Comparison of ENCODE assay signal across 11 cellular contexts in genomic region chr4:7434766-7435150, GRCh38. TPM values are rescaled to one million over a fixed set of nuclear protein-coding genes. Genes with fewer than 3 reads are reported as not detected.
DNase-seq lines count a peak whose midpoint lies in the region; ATAC-seq and TF ChIP-seq lines count a peak whose summit lies in the region.
"Had no signal": no experiment of that assay in that cellular context is flagged by ENCODE, and none has a peak within 500 bp of the region (broad histone marks: within the 10 kb centered on the region; RNA-seq: fewer than 3 reads in every experiment).

A gene with protein sequence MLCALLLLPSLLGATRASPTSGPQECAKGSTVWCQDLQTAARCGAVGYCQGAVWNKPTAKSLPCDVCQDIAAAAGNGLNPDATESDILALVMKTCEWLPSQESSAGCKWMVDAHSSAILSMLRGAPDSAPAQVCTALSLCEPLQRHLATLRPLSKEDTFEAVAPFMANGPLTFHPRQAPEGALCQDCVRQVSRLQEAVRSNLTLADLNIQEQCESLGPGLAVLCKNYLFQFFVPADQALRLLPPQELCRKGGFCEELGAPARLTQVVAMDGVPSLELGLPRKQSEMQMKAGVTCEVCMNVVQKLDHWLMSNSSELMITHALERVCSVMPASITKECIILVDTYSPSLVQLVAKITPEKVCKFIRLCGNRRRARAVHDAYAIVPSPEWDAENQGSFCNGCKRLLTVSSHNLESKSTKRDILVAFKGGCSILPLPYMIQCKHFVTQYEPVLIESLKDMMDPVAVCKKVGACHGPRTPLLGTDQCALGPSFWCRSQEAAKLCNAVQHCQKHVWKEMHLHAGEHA (minus strand): TSS chr4:7434930. CDS start chr4:7434879, 51 bp downstream.

- H3K4ac ChIP-seq in H9 (ENCODE audit: low read depth, low read length): no peak within 1 kb of the TSS

- no peak within 1 kb of the TSS for H3K18ac ChIP-seq in H9 (ENCODE audit: insufficient read length, low read depth, low read length)

- ATAC-seq in activated T-helper 17 cell treated with anti-CD3 and anti-CD28 coated beads, Interleukin-2, amount 50 U/mL, for 72 hours (replicated peaks): peak; percentile 45
- ATAC-seq in HG02852 (IDR thresholded peaks at IDR 0.05; ENCODE audit: unreplicated experiment) (no peak), HG03521 (IDR thresholded peaks at IDR 0.05; ENCODE audit: unreplicated experiment) (no peak)

- no peak within 1 kb of the TSS for H3K56ac ChIP-seq in H9 (ENCODE audit: insufficient read length, low read depth, low read length)

- H3T11ph ChIP-seq in H9 (ENCODE audit: low read length): no peak within 1 kb of the TSS

- H3K27ac ChIP-seq in H9 (ENCODE audit: insufficient read length, low read depth, low read length): no peak within 1 kb of the TSS

- no peak within 1 kb of the TSS for H3K9ac ChIP-seq in H9 (ENCODE audit: extremely low read depth, insufficient read length, low read length)

- H3K23ac ChIP-seq in H9 (ENCODE audit: insufficient read length, low read depth, low read length): no peak within 1 kb of the TSS

- H4K20me1 ChIP-seq in H9 (ENCODE audit: control insufficient read depth, insufficient read depth, insufficient read length): no peaks in the 10 kb centered on the region

- no peak within 1 kb of the TSS for H3K4me2 ChIP-seq in H9 (ENCODE audit: insufficient read depth, insufficient read length, low read length)

- H4K91ac ChIP-seq in H9 (ENCODE audit: insufficient read length, low read depth, low read length): no peak within 1 kb of the TSS

- H3K79me1 ChIP-seq in H9 (ENCODE audit: insufficient read depth, low read depth, low read length, poor library complexity, severe bottlenecking): no peaks in the 10 kb centered on the region

- H2AFZ ChIP-seq in H9 (ENCODE audit: low read length): no peak within 1 kb of the TSS

- H2AK5ac ChIP-seq in H9 (ENCODE audit: insufficient read length, low read length): no peak within 1 kb of the TSS

- no peak within 1 kb of the TSS for H3K4me3 Mint-ChIP-seq in H9
- H3K4me3 Mint-ChIP-seq in activated T-helper 17 cell treated with anti-CD3 and anti-CD28 coated beads, Interleukin-2, amount 50 U/mL, for 72 hours: no peak within 1 kb of the TSS

- WGBS in H9 (ENCODE audit: extremely low coverage, insufficient read length, low lambda C conversion rate): no CpG with 5 or more reads among the region's 7 CpGs

- peaks cover 21 to 29% of the 10 kb centered on the region in 2 experiments for H3K4me1 Mint-ChIP-seq in H9
- H3K4me1 Mint-ChIP-seq in activated T-helper 17 cell treated with anti-CD3 and anti-CD28 coated beads, Interleukin-2, amount 50 U/mL, for 72 hours: peaks cover 3% of the 10 kb centered on the region

- no peak within 1 kb of the TSS; a peak in 1 of 7 replicates for H3K27ac Mint-ChIP-seq in H9
- H3K27ac Mint-ChIP-seq in activated T-helper 17 cell treated with anti-CD3 and anti-CD28 coated beads, Interleukin-2, amount 50 U/mL, for 72 hours: no peak within 1 kb of the TSS

- no peak within 1 kb of the TSS for H2BK120ac ChIP-seq in H9 (ENCODE audit: low read depth, low read length, poor library complexity, severe bottlenecking)

- peaks cover 10% of the 10 kb centered on the region for H3K27me3 Mint-ChIP-seq in H9 (ENCODE audit: low read depth)
- H3K27me3 Mint-ChIP-seq in activated T-helper 17 cell treated with anti-CD3 and anti-CD28 coated beads, Interleukin-2, amount 50 U/mL, for 72 hours: peaks cover 7% of the 10 kb centered on the region

- H2BK15ac ChIP-seq in H9 (ENCODE audit: low read depth, low read length): no peak within 1 kb of the TSS

- H3K4me1 ChIP-seq in H9 (ENCODE audit: insufficient read depth, low read length): no peaks in the 10 kb centered on the region

- no peak within 1 kb of the TSS for H3K14ac ChIP-seq in H9 (ENCODE audit: insufficient read depth, low read length)

- no peak for TF ChIP-seq CTCF in H9 (conservative IDR thresholded peaks at IDR 0.05)

- H4K8ac ChIP-seq in H9 (replicated peaks; ENCODE audit: insufficient read length, low read depth, low read length): no peak within 1 kb of the TSS

- TF ChIP-seq POLR2A in erythroblast (IDR thresholded peaks at IDR 0.05; ENCODE audit: low read length): no peak

- no peak within 1 kb of the TSS for H2BK20ac ChIP-seq in H9 (ENCODE audit: low read depth, low read length, poor library complexity, severe bottlenecking)

- H3K9me3 ChIP-seq in H9 (ENCODE audit: control insufficient read depth, low read depth, low read length): no peaks in the 10 kb centered on the region

- no peak within 1 kb of the TSS for H4K5ac ChIP-seq in H9 (ENCODE audit: insufficient read length, low read depth, low read length)

- no peaks in the 10 kb centered on the region for H3K27me3 ChIP-seq in H9 (ENCODE audit: insufficient read depth, low read length)

- H3K79me2 ChIP-seq in H9 (ENCODE audit: insufficient read depth, low read length): no peaks in the 10 kb centered on the region

- peaks cover 8 to 10% of the 10 kb centered on the region in 2 experiments for H3K9me3 Mint-ChIP-seq in H9
- H3K9me3 Mint-ChIP-seq in activated T-helper 17 cell treated with anti-CD3 and anti-CD28 coated beads, Interleukin-2, amount 50 U/mL, for 72 hours: no peaks in the 10 kb centered on the region

- no peaks in the 10 kb centered on the region for H3K23me2 ChIP-seq in H9 (ENCODE audit: insufficient read length, low read depth, low read length, poor library complexity, severe bottlenecking)

- no peak within 1 kb of the TSS for H2BK5ac ChIP-seq in H9 (ENCODE audit: insufficient read length, low read length)

- peaks cover 1 to 6% (median 4%) of the 10 kb centered on the region in 3 experiments; a peak in 4 of 7 replicates for H3K36me3 Mint-ChIP-seq in H9 (ENCODE audit: insufficient read depth in 1 of 3, low read depth in 3 of 3)
- no peaks in the 10 kb centered on the region for H3K36me3 Mint-ChIP-seq in activated T-helper 17 cell treated with anti-CD3 and anti-CD28 coated beads, Interleukin-2, amount 50 U/mL, for 72 hours (ENCODE audit: low read depth)

- peak; percentile 97 for DNase-seq in 8988T
- peak; percentile 74 for DNase-seq in H9
- peak; percentile 52 for DNase-seq in left kidney (ENCODE audit: low read depth, low spot score)
- no peak for DNase-seq in erythroblast (lab: John Stamatoyannopoulos, UW)
- no peak for DNase-seq in NCI-H1930 (lab: John Stamatoyannopoulos, UW)
- DNase-seq: DND-41, NCI-H1694 had no signal

- no peak within 1 kb of the TSS for H2BK12ac ChIP-seq in H9 (ENCODE audit: insufficient read length, low read depth, low read length)

RNA-seq across cellular contexts. Expression of the gene that starts here (rescaled TPM):
- 0.04 TPM in 1 of 2 replicates, not detected in the other for total RNA-seq in H9 (2021)
- not detected for total RNA-seq in activated T-helper 17 cell treated with anti-CD3 and anti-CD28 coated beads, Interleukin-2, amount 50 U/mL, for 72 hours
- total RNA-seq: endothelial cell of umbilical vein had no signal

Comparison
In these comparisons a context has a peak if more than half of its experiments do, and no peak if none do; other contexts are left out.
1. Peak in DNase-seq in H9; RNA of the gene not detected or under 1 TPM.
2. Peak in ATAC-seq in activated T-helper 17 cell treated with anti-CD3 and anti-CD28 coated beads, Interleukin-2, amount 50 U/mL, for 72 hours; RNA of the gene not detected or under 1 TPM.
3. DNase-seq: peak in 8988T (single experiment) and left kidney (single experiment); none in erythroblast (0 of 2) and NCI-H1930 (0 of 2).